ENCODE assay signal across 13 cellular contexts in genomic region chr9:23674016-23674585, GRCh38.
DNase-seq lines count a peak whose midpoint lies in the region; ATAC-seq and TF ChIP-seq lines count a peak whose summit lies in the region.
"Had no signal": no experiment of that assay in that cellular context is flagged by ENCODE, and none has a peak within 500 bp of the region (broad histone marks: within the 10 kb centered on the region; RNA-seq: fewer than 3 reads in every experiment).

No MANE protein-coding gene starts in this region.

- no peaks in the 10 kb centered on the region for H3K79me2 ChIP-seq in trophoblast cell (ENCODE audit: control insufficient read depth, insufficient read depth, low read length, poor library complexity)

- peaks cover 4% of the 10 kb centered on the region for H3K79me1 ChIP-seq in trophoblast cell (ENCODE audit: low read length)

- WGBS in trophoblast cell (ENCODE audit: extremely low coverage, insufficient coverage, insufficient read length) = no CpG with 5 or more reads among the region's 6 CpGs

- H3K4me1 Mint-ChIP-seq in stimulated activated memory B cell treated with anti-CD40 and anti-IgM and Interleukin-4, amounts not matched to agents 10 μg/mL and 1 μg/mL and 100 μg/mL, for 72 hours = no peaks in the 10 kb centered on the region

- ATAC-seq in stimulated activated memory B cell treated with anti-CD40 and anti-IgM and Interleukin-4, amounts not matched to agents 10 μg/mL and 1 μg/mL and 100 μg/mL, for 72 hours = peak; percentile 51
- ATAC-seq: K562 had no signal

- H3K4me3 Mint-ChIP-seq in stimulated activated memory B cell treated with anti-CD40 and anti-IgM and Interleukin-4, amounts not matched to agents 10 μg/mL and 1 μg/mL and 100 μg/mL, for 72 hours = no peak overlapping the region
- H3K4me3 Mint-ChIP-seq: HFFc6 had no signal

- no peak overlapping the region for H3K27ac Mint-ChIP-seq in stimulated activated memory B cell treated with anti-CD40 and anti-IgM and Interleukin-4, amounts not matched to agents 10 μg/mL and 1 μg/mL and 100 μg/mL, for 72 hours
- H3K27ac Mint-ChIP-seq: HFFc6 had no signal

- no peak overlapping the region for H3K14ac ChIP-seq in trophoblast cell (ENCODE audit: low read length)

- no peak overlapping the region for H4K12ac ChIP-seq in trophoblast cell (ENCODE audit: low read depth, low read length)

- H2BK5ac ChIP-seq in trophoblast cell (ENCODE audit: low read depth, low read length, poor library complexity) = no peak overlapping the region

- no peaks in the 10 kb centered on the region for H3K9me3 ChIP-seq in trophoblast cell (ENCODE audit: insufficient read depth, low read depth, low read length)
- H3K9me3 ChIP-seq: BLaER1 treated with 17β-estradiol and CSF1 and Interleukin-3, amounts not matched to agents 10 nM and 100 nM had no signal

- TF ChIP-seq CTCF in epithelial cell of esophagus (IDR thresholded peaks at IDR 0.05; ENCODE audit: insufficient read depth, low read depth, low read length, missing control alignments) = no peak

- peaks cover 10% of the 10 kb centered on the region for H3K9me3 Mint-ChIP-seq in stimulated activated memory B cell treated with anti-CD40 and anti-IgM and Interleukin-4, amounts not matched to agents 10 μg/mL and 1 μg/mL and 100 μg/mL, for 72 hours

- H4K8ac ChIP-seq in trophoblast cell (ENCODE audit: low read depth, low read length) = no peak overlapping the region

- no peak overlapping the region for H2AK5ac ChIP-seq in trophoblast cell (ENCODE audit: low read length)

- peaks cover 0 to 11% of the 10 kb centered on the region in 2 experiments for H3K36me3 ChIP-seq in trophoblast cell (ENCODE audit: control insufficient read depth in 1 of 2, insufficient read depth in 2 of 2, low read length in 2 of 2)
- H3K36me3 ChIP-seq: BLaER1 treated with 17β-estradiol and CSF1 and Interleukin-3, amounts not matched to agents 10 nM and 100 nM had no signal

- no peak overlapping the region for H3K4me3 ChIP-seq in epithelial cell of esophagus (ENCODE audit: low read length)
- no peak overlapping the region for H3K4me3 ChIP-seq in trophoblast cell (ENCODE audit: low read depth, low read length)
- H3K4me3 ChIP-seq: BLaER1 treated with 17β-estradiol and CSF1 and Interleukin-3, amounts not matched to agents 10 nM and 100 nM; K562 had no signal

- H3K27ac ChIP-seq in trophoblast cell (ENCODE audit: low read depth, low read length) = no peak overlapping the region
- H3K27ac ChIP-seq: BLaER1 treated with 17β-estradiol and CSF1 and Interleukin-3, amounts not matched to agents 10 nM and 100 nM had no signal

- H4K91ac ChIP-seq in trophoblast cell (ENCODE audit: low read depth, low read length) = no peak overlapping the region

- no peak overlapping the region for H3K9ac ChIP-seq in trophoblast cell (ENCODE audit: low read length)
- H3K9ac ChIP-seq: BLaER1 treated with 17β-estradiol and CSF1 and Interleukin-3, amounts not matched to agents 10 nM and 100 nM had no signal

- H3K36me3 Mint-ChIP-seq in stimulated activated memory B cell treated with anti-CD40 and anti-IgM and Interleukin-4, amounts not matched to agents 10 μg/mL and 1 μg/mL and 100 μg/mL, for 72 hours = no peaks in the 10 kb centered on the region

- no peak overlapping the region for H2AFZ ChIP-seq in trophoblast cell (ENCODE audit: insufficient read depth, low read length, poor library complexity)

- H3K4me1 ChIP-seq in trophoblast cell (ENCODE audit: control insufficient read depth in 1 of 2, insufficient read depth in 2 of 2, low read length in 2 of 2) = peaks cover 0 to 3% of the 10 kb centered on the region in 2 experiments

- H3K27me3 ChIP-seq in trophoblast cell (ENCODE audit: insufficient read depth, low read length) = no peaks in the 10 kb centered on the region
- H3K27me3 ChIP-seq: BLaER1 treated with 17β-estradiol and CSF1 and Interleukin-3, amounts not matched to agents 10 nM and 100 nM had no signal

- no peak overlapping the region for H3K4me2 ChIP-seq in trophoblast cell (ENCODE audit: low read length)
- H3K4me2 ChIP-seq: BLaER1 treated with 17β-estradiol and CSF1 and Interleukin-3, amounts not matched to agents 10 nM and 100 nM had no signal

- no peak overlapping the region for H2BK12ac ChIP-seq in trophoblast cell (ENCODE audit: low read length)

- no peak overlapping the region for H3K23ac ChIP-seq in trophoblast cell (ENCODE audit: low read length)

- DNase-seq in NCI-H2171 treated with DMSO at 0.1 percent for 48 hours (lab: John Stamatoyannopoulos, UW) (peak; percentile 4), NCI-H2171 (lab: John Stamatoyannopoulos, UW) (no peak), NCI-H82 treated with DMSO at 0.1 percent for 48 hours (lab: John Stamatoyannopoulos, UW; ENCODE audit: unreplicated experiment) (peak; percentile 68), epithelial cell of esophagus (ENCODE audit: low read depth) (peak; percentile 20), NOMO-1 (lab: John Stamatoyannopoulos, UW; ENCODE audit: unreplicated experiment in 2 of 2) (no peak), foreskin melanocyte (no peak), trophoblast cell (no peak)
- DNase-seq: HFFc6, NCI-H1105, NCI-H1930 had no signal

- no peak overlapping the region for H3K4ac ChIP-seq in trophoblast cell (ENCODE audit: low read depth, low read length)

- no peak overlapping the region for H2BK120ac ChIP-seq in trophoblast cell (ENCODE audit: insufficient read depth, low read length, poor library complexity)

- H3K27me3 Mint-ChIP-seq in stimulated activated memory B cell treated with anti-CD40 and anti-IgM and Interleukin-4, amounts not matched to agents 10 μg/mL and 1 μg/mL and 100 μg/mL, for 72 hours = no peaks in the 10 kb centered on the region

- H3K18ac ChIP-seq in trophoblast cell (ENCODE audit: low read length) = no peak overlapping the region

Comparison
In these comparisons a context has a peak if more than half of its experiments do, and no peak if none do; other contexts are left out.
1. DNase-seq: peak in NCI-H2171 treated with DMSO at 0.1 percent for 48 hours (single experiment), NCI-H82 treated with DMSO at 0.1 percent for 48 hours (single experiment) and epithelial cell of esophagus (single experiment); none in NCI-H2171 (single experiment), NOMO-1 (0 of 2), foreskin melanocyte (single experiment) and trophoblast cell (0 of 2).